9 cellular contexts compared by ENCODE assay signal in the genomic region with DNA sequence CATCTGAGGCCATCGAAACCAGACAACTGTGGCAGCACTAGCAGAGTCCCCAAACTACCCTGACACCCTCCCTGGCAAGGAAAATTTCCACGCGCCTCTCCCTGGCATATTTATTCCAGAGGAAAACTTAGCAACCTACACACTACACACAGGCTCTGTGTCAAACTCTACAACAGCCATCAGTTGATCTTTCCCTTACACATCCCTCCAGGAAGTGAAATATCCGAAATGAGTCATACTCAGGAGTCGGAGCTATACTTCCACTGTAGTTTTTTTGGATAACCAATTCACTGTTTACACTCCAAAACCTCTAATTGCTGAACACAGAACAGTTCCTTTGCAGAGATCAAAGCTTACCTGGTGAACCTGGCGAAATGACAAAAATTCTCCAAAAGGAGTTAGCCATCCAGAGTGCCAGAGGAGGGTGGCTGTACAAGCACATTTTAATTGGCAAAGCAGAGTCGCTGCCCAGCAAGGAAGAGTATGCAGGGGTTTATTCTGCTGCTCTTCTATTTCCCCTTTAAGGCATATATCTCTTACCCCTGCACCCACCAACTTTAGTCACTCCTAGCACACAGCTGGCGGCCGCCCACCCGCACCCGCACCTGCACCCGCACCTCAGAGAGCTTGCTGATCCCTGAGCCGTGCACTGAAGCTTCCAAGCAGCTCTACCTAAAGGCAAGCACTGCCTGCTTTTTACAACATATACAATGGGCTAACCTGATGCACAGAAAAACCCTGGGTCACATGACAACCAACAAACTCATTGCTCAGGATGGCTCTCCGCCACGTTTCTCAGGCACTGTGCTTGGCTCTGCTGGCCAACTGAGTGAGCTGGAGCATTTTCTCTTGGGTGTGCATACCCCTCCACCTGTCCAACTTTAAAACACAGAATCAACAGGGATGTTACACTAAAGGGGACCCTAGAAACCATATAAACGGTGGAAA. TPM values are rescaled to one million over a fixed set of nuclear protein-coding genes. Genes with fewer than 3 reads are reported as not detected.
DNase-seq lines count a peak whose midpoint lies in the region; ATAC-seq lines count a peak whose summit lies in the region.
"Had no signal": no experiment of that assay in that cellular context is flagged by ENCODE, and none has a peak within 500 bp of the region (broad histone marks: within the 10 kb centered on the region; RNA-seq: fewer than 3 reads in every experiment).

No MANE protein-coding gene starts in this region.

- peaks cover 0 to 19% (median 4%) of the 10 kb centered on the region in 5 donors for H3K36me3 Mint-ChIP-seq in naive thymus-derived CD4-positive, alpha-beta T cell

- ATAC-seq in naive thymus-derived CD4-positive, alpha-beta T cell: no peak
- no peak for ATAC-seq in HG02884 (IDR thresholded peaks at IDR 0.05; ENCODE audit: unreplicated experiment)
- no peak for ATAC-seq in GM18498 (IDR thresholded peaks at IDR 0.05; ENCODE audit: unreplicated experiment)

- no peaks in the 10 kb centered on the region for H3K27me3 ChIP-seq in naive thymus-derived CD4-positive, alpha-beta T cell (ENCODE audit: control insufficient read depth in 2 of 2, insufficient read depth in 2 of 2, low read length in 2 of 2)
- H3K27me3 ChIP-seq: ovary had no signal

- intact Hi-C loops in naive thymus-derived CD4-positive, alpha-beta T cell (cut with micrococcal nuclease): no loop called here

- peak overlapping the region; percentile 60 to 87 (median 82) for H3K27ac Mint-ChIP-seq in naive thymus-derived CD4-positive, alpha-beta T cell

- H3K27ac ChIP-seq in naive thymus-derived CD4-positive, alpha-beta T cell (ENCODE audit: low read depth, low read length): no peak overlapping the region

- H3K36me3 ChIP-seq in naive thymus-derived CD4-positive, alpha-beta T cell (ENCODE audit: control insufficient read depth in 2 of 3, insufficient read depth in 3 of 3, low read length in 3 of 3): peaks cover 0 to 12% (median 0%) of the 10 kb centered on the region in 3 experiments
- H3K36me3 ChIP-seq: ovary had no signal

- H3K9me3 ChIP-seq in naive thymus-derived CD4-positive, alpha-beta T cell (ENCODE audit: control insufficient read depth in 2 of 3, low read length in 3 of 3): no peaks in the 10 kb centered on the region
- H3K9me3 ChIP-seq: ovary had no signal

- DNase-seq in CD1c-positive myeloid dendritic cell (ENCODE audit: extremely low spot score): peak; percentile 39
- DNase-seq in NAMALWA (ENCODE audit: low spot score): peak; percentile 39
- peak; percentile 94 to 98 for DNase-seq in dermis microvascular lymphatic vessel endothelial cell (ENCODE audit: low read depth in 2 of 2)
- DNase-seq in naive thymus-derived CD4-positive, alpha-beta T cell: no peak
- DNase-seq in MV-4-11 (lab: John Stamatoyannopoulos, UW): no peak
- no peak for DNase-seq in stimulated activated CD4-positive, alpha-beta T cell treated with anti-CD3 and anti-CD28 coated beads, Interleukin-1b, Interleukin-23, amount 100 ng/mL, for 48 hours

- peak overlapping the region in 9 of 10 donors; percentile 10 to 78 (median 59) for H3K4me3 Mint-ChIP-seq in naive thymus-derived CD4-positive, alpha-beta T cell

- no peak overlapping the region for H3K4me3 ChIP-seq in naive thymus-derived CD4-positive, alpha-beta T cell (ENCODE audit: low read length)
- H3K4me3 ChIP-seq: ovary had no signal

- peaks cover 58 to 95% (median 81%) of the 10 kb centered on the region in 7 donors for H3K4me1 Mint-ChIP-seq in naive thymus-derived CD4-positive, alpha-beta T cell

- CTCF ChIA-PET in naive thymus-derived CD4-positive, alpha-beta T cell (lab: Charles Lee): interaction anchor here (0.7 kb wide), 1 partner anchor 10 kb away, joined by 3 read pairs; no protein-coding TSS in a partner anchor

- peaks cover 55 to 72% of the 10 kb centered on the region in 2 donors for H3K4me1 ChIP-seq in naive thymus-derived CD4-positive, alpha-beta T cell (ENCODE audit: control insufficient read depth in 2 of 2, insufficient read depth in 2 of 2, low read length in 2 of 2)

- POLR2A ChIA-PET in naive thymus-derived CD4-positive, alpha-beta T cell (lab: Charles Lee): interaction anchor here (0.5 kb wide), 1 partner anchor 32 kb away, joined by 5 read pairs; no protein-coding TSS in a partner anchor

- no peaks in the 10 kb centered on the region for H3K9me3 Mint-ChIP-seq in naive thymus-derived CD4-positive, alpha-beta T cell

- no peaks in the 10 kb centered on the region for H3K27me3 Mint-ChIP-seq in naive thymus-derived CD4-positive, alpha-beta T cell

RNA-seq across cellular contexts. Expression of gene CAPZB, which starts 54.9 kb away (rescaled TPM):
- 119 and 202 TPM in 2 replicates for total RNA-seq in dermis microvascular lymphatic vessel endothelial cell
- 100 to 1,000 TPM; 216 to 519 (median 264) TPM for total RNA-seq in naive thymus-derived CD4-positive, alpha-beta T cell
- polyA plus RNA-seq in naive thymus-derived CD4-positive, alpha-beta T cell: 100 to 1,000 TPM; 522 to 559 TPM

Comparison
In these comparisons a context has a peak if more than half of its experiments do, and no peak if none do; other contexts are left out.
1. DNase-seq: peak in CD1c-positive myeloid dendritic cell (single experiment), NAMALWA (single experiment) and dermis microvascular lymphatic vessel endothelial cell (2 of 2); none in naive thymus-derived CD4-positive, alpha-beta T cell (0 of 9), MV-4-11 (single experiment) and stimulated activated CD4-positive, alpha-beta T cell treated with anti-CD3 and anti-CD28 coated beads, Interleukin-1b, Interleukin-23, amount 100 ng/mL, for 48 hours (single experiment).